2 cellular contexts compared by ENCODE assay signal in genomic region chr10:112280205-112280921, GRCh38.
TF ChIP-seq lines count a peak whose summit lies in the region.

No MANE protein-coding gene starts in this region.

TF ChIP-seq in H1, 55 proteins besides CTCF, POLR2A, EP300 and RAD21:
- TF ChIP-seq JUN (IDR thresholded peaks at IDR 0.05; ENCODE audit: low read depth, low read length) (no peak), MAX (IDR thresholded peaks at IDR 0.05) (no peak), BACH1 (IDR thresholded peaks at IDR 0.05; ENCODE audit: low read length) (no peak), CHD7 (IDR thresholded peaks at IDR 0.05; ENCODE audit: insufficient replicate concordance, low read length) (no peak), POU5F1 (IDR thresholded peaks at IDR 0.05; ENCODE audit: low read depth, low read length) (no peak), EGR1 (IDR thresholded peaks at IDR 0.05; ENCODE audit: borderline replicate concordance, low read depth, low read length) (no peak), SP2 (IDR thresholded peaks at IDR 0.05; ENCODE audit: low read length) (no peak), ATF3 (IDR thresholded peaks at IDR 0.05; ENCODE audit: insufficient read depth, low read depth, low read length) (no peak)

TF ChIP-seq in liver, 16 proteins besides CTCF, POLR2A, EP300 and RAD21 (continued from another document):
- peak; percentile 89 to 96 for TF ChIP-seq HNF4A (conservative IDR thresholded peaks at IDR 0.05)
- peak; percentile 27 for TF ChIP-seq ATF3 (IDR thresholded peaks at IDR 0.05)
- TF ChIP-seq FOXA1 (IDR thresholded peaks at IDR 0.05) = no peak
- TF ChIP-seq HNF4G (IDR thresholded peaks at IDR 0.05) = peak; percentile 90
- TF ChIP-seq FOXA2 (IDR thresholded peaks at IDR 0.05) = no peak
- no peak for TF ChIP-seq TAF1 (conservative IDR thresholded peaks at IDR 0.05)
- TF ChIP-seq GABPA (IDR thresholded peaks at IDR 0.05 in 1 of 2, conservative IDR thresholded peaks at IDR 0.05 in 1 of 2) = no peak
- TF ChIP-seq EGR1 (IDR thresholded peaks at IDR 0.05; ENCODE audit: low read depth in 2 of 2) = no peak
- TF ChIP-seq ZBTB33 (IDR thresholded peaks at IDR 0.05) = peak; percentile 60
- no peak for TF ChIP-seq MAX (IDR thresholded peaks at IDR 0.05)
- peak; percentile 32 for TF ChIP-seq YY1 (IDR thresholded peaks at IDR 0.05)
- peak; percentile 23 for TF ChIP-seq REST (IDR thresholded peaks at IDR 0.05)
- peak; percentile 80 for TF ChIP-seq RXRA (IDR thresholded peaks at IDR 0.05)
- TF ChIP-seq NR2F2 (IDR thresholded peaks at IDR 0.05) = no peak
TF ChIP-seq in liver: peak in this region for 9.
